ENCODE assay signal across 1 cellular context in genomic region chr15:66630801-66631351, GRCh38.
TF ChIP-seq lines count a peak whose summit lies in the region.

No MANE protein-coding gene starts in this region.

TF ChIP-seq in K562, 482 proteins besides CTCF, POLR2A, EP300 and RAD21 (continued from another document and continues in another):
- TF ChIP-seq E2F8 (IDR thresholded peaks at IDR 0.05; ENCODE audit: low read depth, partially characterized antibody) (no peak), NFRKB (IDR thresholded peaks at IDR 0.05; ENCODE audit: low read depth) (no peak), TEAD2 (tag; IDR thresholded peaks at IDR 0.05) (no peak), FIP1L1 (IDR thresholded peaks at IDR 0.05; ENCODE audit: low read depth, low read length, poor library complexity, severe bottlenecking) (no peak), DDX20 (tag; IDR thresholded peaks at IDR 0.05; ENCODE audit: low read depth) (no peak), ZNF311 (CRISPR knock-in tag; IDR thresholded peaks at IDR 0.05) (0 out of 2 replicates have a peak, but pooled peaks have one; percentile 19), TRIM28 (IDR thresholded peaks at IDR 0.05) (peak; percentile 58; the same call in 1 of the 2 replicates), HES1 (IDR thresholded peaks at IDR 0.05; ENCODE audit: low read depth) (peak; percentile 91), ATF1 (CRISPR knock-in tag; IDR thresholded peaks at IDR 0.05) (no peak), ATF1 (tag; IDR thresholded peaks at IDR 0.05) (peak; percentile 48; the same call in 1 of the 2 replicates), ZNF407 (IDR thresholded peaks at IDR 0.05; ENCODE audit: low read depth) (no peak), ZNF766 (CRISPR knock-in tag; conservative IDR thresholded peaks at IDR 0.05) (peak; percentile 46; the same call in 1 of the 2 replicates), ZNF316 (IDR thresholded peaks at IDR 0.05) (no peak), MLLT1 (IDR thresholded peaks at IDR 0.05) (0 out of 4 replicates have a peak, but pooled peaks of 1 of the 2 experiments have one; percentile 35), MTA2 (IDR thresholded peaks at IDR 0.05; ENCODE audit: low read depth) (peak; percentile 78), ZBTB7A (IDR thresholded peaks at IDR 0.05; ENCODE audit: borderline replicate concordance, control insufficient read depth, low read depth, low read length) (peak; percentile 97), SMC3 (conservative IDR thresholded peaks at IDR 0.05; ENCODE audit: insufficient read depth, low read depth, low read length) (0 out of 2 replicates have a peak, but pooled peaks have one; percentile 6), ZNF318 (IDR thresholded peaks at IDR 0.05; ENCODE audit: borderline replicate concordance in 1 of 2, low read depth in 1 of 2) (no peak), ZBTB1 (CRISPR knock-in tag; IDR thresholded peaks at IDR 0.05; ENCODE audit: borderline replicate concordance, low read depth) (peak; percentile 73; the same call in 1 of the 2 replicates), SPI1 (IDR thresholded peaks at IDR 0.05; ENCODE audit: borderline replicate concordance, low read depth, low read length) (peak; percentile 59; the same call in 1 of the 2 replicates), SOX6 (IDR thresholded peaks at IDR 0.05) (peak; percentile 98), BACH1 (tag; IDR thresholded peaks at IDR 0.05) (no peak), USF1 (CRISPR knock-in tag; IDR thresholded peaks at IDR 0.05) (no peak), NEUROD1 (IDR thresholded peaks at IDR 0.05; ENCODE audit: borderline replicate concordance, low read depth, low read length, partially characterized antibody) (peak; percentile 54), BCLAF1 (IDR thresholded peaks at IDR 0.05; ENCODE audit: borderline replicate concordance in 1 of 2, control insufficient read depth in 1 of 2, low read depth in 2 of 2, low read length in 1 of 2) (no peak)
